In the genomic region with DNA sequence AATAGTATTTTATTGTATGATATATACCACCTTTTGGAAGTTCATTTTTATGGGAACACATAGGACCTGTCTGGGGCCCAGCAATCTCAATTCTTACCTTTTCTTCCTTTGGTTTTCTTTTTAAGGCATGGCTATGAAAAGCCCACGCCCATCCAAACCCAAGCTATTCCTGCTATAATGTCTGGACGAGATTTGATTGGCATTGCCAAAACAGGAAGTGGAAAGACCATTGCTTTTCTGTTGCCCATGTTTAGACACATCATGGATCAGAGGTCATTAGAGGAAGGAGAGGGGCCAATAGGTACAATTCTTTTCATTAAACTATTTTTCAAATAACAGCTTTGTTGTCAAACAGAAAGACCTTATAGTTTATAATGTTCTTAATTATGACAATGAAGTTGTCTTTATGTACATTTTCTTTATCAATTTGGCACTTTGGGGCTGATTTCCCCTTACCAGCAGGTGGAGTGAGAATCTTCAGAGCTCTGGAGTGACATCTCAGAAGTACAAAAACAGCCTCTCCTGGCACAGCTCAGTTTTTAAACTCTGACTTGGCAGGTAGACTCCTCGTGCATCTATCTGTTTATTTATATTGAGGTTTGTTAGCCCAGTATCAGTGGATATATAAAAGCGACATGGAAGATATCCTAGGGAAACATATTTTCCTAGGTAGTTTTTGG, we compare ENCODE assay signal across 2 cellular contexts.
A peak's percentile ranks its signal among the peaks of the same experiment; 100 is the strongest.
TF ChIP-seq lines count a peak whose summit lies in the region.

No MANE protein-coding gene starts in this region.

TF ChIP-seq in HCT116, 20 proteins besides CTCF, POLR2A, EP300 and RAD21:
- 0 out of 2 replicates have a peak, but pooled peaks have one; percentile 14 for TF ChIP-seq ELF1 (IDR thresholded peaks at IDR 0.05; ENCODE audit: borderline replicate concordance, low read depth)
- no peak for TF ChIP-seq ZBTB33 (IDR thresholded peaks at IDR 0.05; ENCODE audit: extremely low read depth, insufficient replicate concordance, low read length)

TF ChIP-seq in HepG2, 621 proteins besides CTCF, POLR2A, EP300 and RAD21:
- no peak for TF ChIP-seq MED8 (CRISPR knock-in tag; IDR thresholded peaks at IDR 0.05; ENCODE audit: insufficient replicate concordance)
- TF ChIP-seq TRIM24 (CRISPR knock-in tag; IDR thresholded peaks at IDR 0.05), result no peak
- no peak for TF ChIP-seq NR1H2 (CRISPR knock-in tag; IDR thresholded peaks at IDR 0.05; ENCODE audit: borderline replicate concordance, low read depth)
- TF ChIP-seq SNRNP70 (IDR thresholded peaks at IDR 0.05; ENCODE audit: low read depth, low read length), result no peak
- no peak for TF ChIP-seq ZSCAN12 (CRISPR knock-in tag; IDR thresholded peaks at IDR 0.05)
- no peak for TF ChIP-seq ARID5B (CRISPR knock-in tag; IDR thresholded peaks at IDR 0.05)
- TF ChIP-seq, protein P1, sequence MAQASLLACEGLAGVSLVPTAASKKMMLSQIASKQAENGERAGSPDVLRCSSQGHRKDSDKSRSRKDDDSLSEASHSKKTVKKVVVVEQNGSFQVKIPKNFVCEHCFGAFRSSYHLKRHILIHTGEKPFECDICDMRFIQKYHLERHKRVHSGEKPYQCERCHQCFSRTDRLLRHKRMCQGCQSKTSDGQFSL (CRISPR knock-in tag; IDR thresholded peaks at IDR 0.05), result no peak
- TF ChIP-seq CREM (IDR thresholded peaks at IDR 0.05), result no peak
- no peak for TF ChIP-seq CREM (CRISPR knock-in tag; IDR thresholded peaks at IDR 0.05)
